1 cellular context compared by ENCODE assay signal in the genomic region with DNA sequence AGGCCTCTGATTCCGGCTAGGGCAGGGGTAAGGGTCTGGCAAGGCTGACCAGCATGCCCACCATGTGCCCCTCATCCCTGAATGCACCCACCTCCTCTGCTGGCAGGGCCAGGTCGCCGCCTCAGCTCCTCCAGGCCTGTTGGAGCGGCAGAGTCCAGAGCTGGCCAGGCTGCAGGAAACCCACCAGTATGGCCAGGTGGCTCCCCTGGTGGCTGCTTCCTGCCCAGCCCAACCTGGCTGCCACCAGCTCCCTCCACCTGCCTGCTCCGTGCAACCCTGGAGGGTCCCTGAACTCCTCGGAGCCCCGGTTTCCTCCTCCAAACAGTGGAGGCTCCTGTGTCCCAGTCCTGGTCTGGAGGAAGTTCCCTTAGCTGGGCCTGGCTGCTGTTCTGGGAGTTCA.
TF ChIP-seq lines count a peak whose summit lies in the region.

No MANE protein-coding gene starts in this region.

TF ChIP-seq in GM23338, 12 proteins besides CTCF, POLR2A, EP300 and RAD21 (continued from another document):
- no peak for TF ChIP-seq ZNF462 (CRISPR knock-in tag; IDR thresholded peaks at IDR 0.05)
- no peak for TF ChIP-seq REST (IDR thresholded peaks at IDR 0.05; ENCODE audit: unreplicated experiment)
- TF ChIP-seq, protein P1, sequence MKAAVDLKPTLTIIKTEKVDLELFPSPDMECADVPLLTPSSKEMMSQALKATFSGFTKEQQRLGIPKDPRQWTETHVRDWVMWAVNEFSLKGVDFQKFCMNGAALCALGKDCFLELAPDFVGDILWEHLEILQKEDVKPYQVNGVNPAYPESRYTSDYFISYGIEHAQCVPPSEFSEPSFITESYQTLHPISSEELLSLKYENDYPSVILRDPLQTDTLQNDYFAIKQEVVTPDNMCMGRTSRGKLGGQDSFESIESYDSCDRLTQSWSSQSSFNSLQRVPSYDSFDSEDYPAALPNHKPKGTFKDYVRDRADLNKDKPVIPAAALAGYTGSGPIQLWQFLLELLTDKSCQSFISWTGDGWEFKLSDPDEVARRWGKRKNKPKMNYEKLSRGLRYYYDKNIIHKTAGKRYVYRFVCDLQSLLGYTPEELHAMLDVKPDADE (IDR thresholded peaks at IDR 0.05): no peak
